In genomic region chr1:232599178-232600041, GRCh38 we compare ENCODE assay signal across 9 cellular contexts. TPM values are rescaled to one million over a fixed set of nuclear protein-coding genes. Genes with fewer than 3 reads are reported as not detected.
A peak's percentile ranks its signal among the peaks of the same experiment; 100 is the strongest.
DNase-seq lines count a peak whose midpoint lies in the region; ATAC-seq and TF ChIP-seq lines count a peak whose summit lies in the region.
"Had no signal": no experiment of that assay in that cellular context is flagged by ENCODE, and none has a peak within 500 bp of the region (broad histone marks: within the 10 kb centered on the region; RNA-seq: fewer than 3 reads in every experiment).

No MANE protein-coding gene starts in this region.

- H3K27me3 ChIP-seq in transverse colon = no peaks in the 10 kb centered on the region
- H3K27me3 ChIP-seq: right lobe of liver had no signal

- TF ChIP-seq CTCF in transverse colon (IDR thresholded peaks at IDR 0.05) = no peak

- peak; percentile 50 for ATAC-seq in GM18867 (IDR thresholded peaks at IDR 0.05; ENCODE audit: unreplicated experiment)
- ATAC-seq in HG02840 (IDR thresholded peaks at IDR 0.05; ENCODE audit: low FRiP score, unreplicated experiment) = peak; percentile 44
- no peak for ATAC-seq in esophagus mucosa

- intact Hi-C loops in transverse colon (cut with DNase I; ENCODE audit: low total_unique reads) = no loop called here

- H3K36me3 ChIP-seq in transverse colon = no peaks in the 10 kb centered on the region
- H3K36me3 ChIP-seq: right lobe of liver had no signal

- WGBS in transverse colon (ENCODE audit: low coverage in 1 of 2), 2 donors = 74% methylated on average over 11 of the region's 11 CpGs; no CpG with 5 or more reads in 1 of the 2 donors

- in situ Hi-C loops in transverse colon (cut with MboI; ENCODE audit: low pct_ligation_motif_present in 1 of 4, low pct_unique_long_range_greater_than_20kb in 1 of 4, low sequenced_read_pairs in 3 of 4) = loop anchor here in 1 of 4 donors (25.0 kb wide), 1 partner anchor 737 kb away; no protein-coding TSS in a partner anchor

- no peak for TF ChIP-seq POLR2A in transverse colon (IDR thresholded peaks at IDR 0.05)

- peak; percentile 55 to 74 for DNase-seq in NCI-H526 (lab: John Stamatoyannopoulos, UW)
- peak; percentile 28 for DNase-seq in kidney glomerular epithelial cell (lab: John Stamatoyannopoulos, UW)
- no peak for DNase-seq in transverse colon
- DNase-seq in OCI-M2 (lab: John Stamatoyannopoulos, UW; ENCODE audit: unreplicated experiment) = no peak
- DNase-seq in activated CD4-positive, alpha-beta T cell treated with anti-CD3 and anti-CD28 coated beads, Interleukin-2, amount 50 U/mL, for 1 hour = no peak
- DNase-seq: right lobe of liver had no signal

- TF ChIP-seq EP300 in transverse colon (IDR thresholded peaks at IDR 0.05; ENCODE audit: low read depth) = no peak

- no peak overlapping the region for H3K27ac ChIP-seq in transverse colon
- H3K27ac ChIP-seq: right lobe of liver had no signal

- H3K4me1 ChIP-seq in transverse colon = peaks cover 6 to 35% (median 11%) of the 10 kb centered on the region in 4 donors
- H3K4me1 ChIP-seq: right lobe of liver had no signal

- H3K9me3 ChIP-seq in transverse colon = no peaks in the 10 kb centered on the region
- H3K9me3 ChIP-seq: right lobe of liver had no signal

- no peak overlapping the region for H3K4me3 ChIP-seq in transverse colon
- H3K4me3 ChIP-seq: right lobe of liver had no signal

RNA-seq across cellular contexts. Expression of gene SIPA1L2, which starts 30.5 kb away (rescaled TPM):
- total RNA-seq in esophagus mucosa (36.9 TPM), transverse colon (100 to 1,000 TPM in 2 of 4 donors, 10 to 100 TPM in 2; 63.0 to 144 (median 97.8) TPM)

Comparison
In these comparisons a context has a peak if more than half of its experiments do, and no peak if none do; other contexts are left out.
1. DNase-seq: peak in NCI-H526 (2 of 2) and kidney glomerular epithelial cell (single experiment); none in transverse colon (single experiment), OCI-M2 (single experiment) and activated CD4-positive, alpha-beta T cell treated with anti-CD3 and anti-CD28 coated beads, Interleukin-2, amount 50 U/mL, for 1 hour (single experiment).